1 cellular context compared by ENCODE assay signal in the genomic region with DNA sequence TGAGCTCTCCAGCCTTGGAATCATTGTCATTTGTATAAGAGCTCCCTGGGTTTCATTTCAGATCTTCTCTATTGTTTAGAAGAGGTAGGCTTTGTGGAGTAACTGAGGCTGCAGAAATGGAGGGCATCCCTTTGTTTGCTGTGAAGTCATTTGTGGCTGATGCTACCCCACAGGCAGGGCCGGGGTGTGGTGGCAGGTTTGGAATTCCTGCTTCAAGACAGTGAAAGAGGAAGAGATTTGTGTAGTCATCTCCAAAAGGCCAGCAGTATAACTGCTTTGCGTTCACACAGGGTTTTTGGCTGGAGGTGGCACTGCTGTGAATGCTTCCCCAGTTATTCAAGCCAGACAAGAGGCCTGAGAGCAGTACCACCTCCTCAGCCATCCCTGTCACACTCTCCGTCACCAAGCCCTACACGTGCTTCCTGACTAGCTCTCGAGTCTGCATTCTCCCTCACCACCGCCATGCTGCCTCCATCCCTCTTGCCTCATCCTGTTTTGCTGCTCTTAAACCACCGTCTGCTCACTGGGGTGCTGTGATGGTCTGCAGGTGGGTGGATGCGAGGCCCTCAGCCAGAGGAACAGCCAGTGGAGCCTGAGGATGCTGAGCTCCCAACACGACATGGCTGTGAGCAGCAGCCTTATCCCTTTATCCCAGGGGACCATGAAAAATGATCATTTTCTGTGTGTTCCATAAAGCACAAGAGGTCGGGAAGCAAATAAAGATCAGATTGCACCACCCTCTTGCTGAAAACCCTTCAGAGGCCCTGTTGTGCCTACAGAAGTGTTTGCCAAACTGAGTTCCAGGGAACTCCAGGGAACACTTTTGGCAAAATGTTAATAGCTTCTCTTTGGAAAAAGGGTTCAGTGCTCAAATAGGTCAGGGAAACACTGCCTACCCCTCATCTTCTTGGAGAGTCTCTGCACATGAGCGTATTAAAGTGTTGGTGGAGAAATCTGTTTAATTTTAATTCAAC.
TF ChIP-seq lines count a peak whose summit lies in the region.

No MANE protein-coding gene starts in this region.

TF ChIP-seq in H1, 55 proteins besides CTCF, POLR2A, EP300 and RAD21:
- TF ChIP-seq PHF8 (conservative IDR thresholded peaks at IDR 0.05; ENCODE audit: low read depth, low read length) (no peak), TCF12 (IDR thresholded peaks at IDR 0.05; ENCODE audit: low read depth, low read length) (no peak), JUN (IDR thresholded peaks at IDR 0.05; ENCODE audit: low read depth, low read length) (no peak), MAFK (IDR thresholded peaks at IDR 0.05; ENCODE audit: low read depth, low read length) (no peak)
